In genomic region chr9:101737705-101738565, GRCh38 we compare ENCODE assay signal across 10 cellular contexts. TPM values are rescaled to one million over a fixed set of nuclear protein-coding genes. Genes with fewer than 3 reads are reported as not detected.
DNase-seq lines count a peak whose midpoint lies in the region; ATAC-seq and TF ChIP-seq lines count a peak whose summit lies in the region.
"Had no signal": no experiment of that assay in that cellular context is flagged by ENCODE, and none has a peak within 500 bp of the region (broad histone marks: within the 10 kb centered on the region; RNA-seq: fewer than 3 reads in every experiment).

No MANE protein-coding gene starts in this region.

- H3K4me2 ChIP-seq in neural cell (ENCODE audit: low read length): peak overlapping the region; percentile 80

- ATAC-seq in HG02763 (IDR thresholded peaks at IDR 0.05; ENCODE audit: unreplicated experiment) (no peak), HG03378 (IDR thresholded peaks at IDR 0.05; ENCODE audit: unreplicated experiment) (no peak)
- ATAC-seq: GM12878 had no signal

- peak overlapping the region; percentile 56 to 91 for H3K4me3 Mint-ChIP-seq in CD14-positive monocyte

- H3K27me3 Mint-ChIP-seq in CD14-positive monocyte (ENCODE audit: low read depth in 3 of 3): peaks cover 57 to 79% (median 57%) of the 10 kb centered on the region in 3 donors

- H4K20me1 ChIP-seq in neural cell (ENCODE audit: insufficient read depth): no peaks in the 10 kb centered on the region

- no peak overlapping the region for H2AFZ ChIP-seq in neural cell (ENCODE audit: low read depth, low read length)

- H3K9me3 ChIP-seq in endocrine pancreas (ENCODE audit: control insufficient read depth, low read length): no peaks in the 10 kb centered on the region
- no peaks in the 10 kb centered on the region for H3K9me3 ChIP-seq in neural cell (ENCODE audit: low read length)
- H3K9me3 ChIP-seq: SJSA1 had no signal

- H3F3A ChIP-seq in neural cell (ENCODE audit: insufficient read depth, low read length, poor library complexity, severe bottlenecking): no peaks in the 10 kb centered on the region

- H3K27ac ChIP-seq in neural cell (ENCODE audit: low read length): no peak overlapping the region
- H3K27ac ChIP-seq: SJSA1 had no signal

- no peak for TF ChIP-seq RAD21 in neural cell (conservative IDR thresholded peaks at IDR 0.05)

- H3K79me2 ChIP-seq in neural cell (replicated peaks; ENCODE audit: insufficient read depth, low read length): no peaks in the 10 kb centered on the region

- peak overlapping the region; percentile 72 for H3K9ac ChIP-seq in endocrine pancreas (ENCODE audit: control insufficient read depth, insufficient read depth, low read length)
- peak overlapping the region; percentile 39 for H3K9ac ChIP-seq in neural cell (ENCODE audit: low read length)

- no peak for TF ChIP-seq CTCF in CD14-positive monocyte (IDR thresholded peaks at IDR 0.05)
- TF ChIP-seq CTCF in neural cell (IDR thresholded peaks at IDR 0.05; ENCODE audit: poor library complexity, severe bottlenecking): no peak

- DNase-seq in CD14-positive monocyte (ENCODE audit: low spot score) (no peak), NCI-H1092 treated with DMSO at 0.1 percent for 48 hours (lab: John Stamatoyannopoulos, UW) (peak; percentile 61), superior temporal gyrus (ENCODE audit: extremely low spot score) (no peak), NCI-H1694 (lab: John Stamatoyannopoulos, UW) (no peak)

- no peak overlapping the region for H3K27ac Mint-ChIP-seq in CD14-positive monocyte

- H3K4me3 ChIP-seq in endocrine pancreas (ENCODE audit: control insufficient read depth, insufficient read depth, low read length): peak overlapping the region; percentile 1
- peak overlapping the region; percentile 79 for H3K4me3 ChIP-seq in neural cell (ENCODE audit: low read length)
- H3K4me3 ChIP-seq: GM12878, SJSA1 had no signal

- H3K27me3 ChIP-seq in endocrine pancreas (ENCODE audit: control insufficient read depth, insufficient read depth, low read length): no peaks in the 10 kb centered on the region
- peaks cover 67% of the 10 kb centered on the region for H3K27me3 ChIP-seq in neural cell (ENCODE audit: insufficient read depth, low read depth, low read length)

- no peaks in the 10 kb centered on the region for H3K9me2 ChIP-seq in neural cell (ENCODE audit: insufficient read depth, low read length)

- no peaks in the 10 kb centered on the region for H3K36me3 Mint-ChIP-seq in CD14-positive monocyte

- intact Hi-C loops in CD14-positive monocyte (cut with micrococcal nuclease): no loop called here

- H3K4me1 ChIP-seq in endocrine pancreas (ENCODE audit: control insufficient read depth, insufficient read depth, low read length): no peaks in the 10 kb centered on the region
- H3K4me1 ChIP-seq: SJSA1 had no signal

- peaks cover 0 to 12% (median 9%) of the 10 kb centered on the region in 7 donors for H3K9me3 Mint-ChIP-seq in CD14-positive monocyte

- no peak for TF ChIP-seq EP300 in neural cell (conservative IDR thresholded peaks at IDR 0.05; ENCODE audit: poor library complexity, severe bottlenecking)

- H3K4me1 Mint-ChIP-seq in CD14-positive monocyte: peaks cover 7% of the 10 kb centered on the region

- H3K36me3 ChIP-seq in endocrine pancreas (ENCODE audit: control insufficient read depth, insufficient read depth, low read length) (no peaks in the 10 kb centered on the region), neural cell (ENCODE audit: insufficient read depth, low read length) (no peaks in the 10 kb centered on the region)
- H3K36me3 ChIP-seq: SJSA1 had no signal

TF ChIP-seq in neural cell, 6 proteins besides CTCF, POLR2A, EP300 and RAD21:
- TF ChIP-seq POLR2AphosphoS5 (IDR thresholded peaks at IDR 0.05) (no peak), SMC3 (conservative IDR thresholded peaks at IDR 0.05; ENCODE audit: poor library complexity) (no peak), EZH2 (IDR thresholded peaks at IDR 0.05; ENCODE audit: borderline replicate concordance, insufficient read depth, low read length, poor library complexity, severe bottlenecking) (no peak), MXI1 (conservative IDR thresholded peaks at IDR 0.05; ENCODE audit: poor library complexity, severe bottlenecking) (no peak), TAF1 (IDR thresholded peaks at IDR 0.05; ENCODE audit: low read depth) (no peak), REST (IDR thresholded peaks at IDR 0.05; ENCODE audit: borderline replicate concordance) (no peak)
TF ChIP-seq in neural cell: peak in this region for 0.

RNA-seq across cellular contexts. Expression of gene GRIN3A, which starts 0.5 kb away (rescaled TPM):
- polyA plus RNA-seq in CD14-positive monocyte (under 1 TPM; 0.11 to 0.39 TPM), neural cell (0.18 and 0.59 TPM in 2 replicates)
- polyA minus RNA-seq in neural cell: 1.9 and 2.5 TPM in 2 replicates
